Comparison of ENCODE assay signal across 8 cellular contexts in the genomic region with DNA sequence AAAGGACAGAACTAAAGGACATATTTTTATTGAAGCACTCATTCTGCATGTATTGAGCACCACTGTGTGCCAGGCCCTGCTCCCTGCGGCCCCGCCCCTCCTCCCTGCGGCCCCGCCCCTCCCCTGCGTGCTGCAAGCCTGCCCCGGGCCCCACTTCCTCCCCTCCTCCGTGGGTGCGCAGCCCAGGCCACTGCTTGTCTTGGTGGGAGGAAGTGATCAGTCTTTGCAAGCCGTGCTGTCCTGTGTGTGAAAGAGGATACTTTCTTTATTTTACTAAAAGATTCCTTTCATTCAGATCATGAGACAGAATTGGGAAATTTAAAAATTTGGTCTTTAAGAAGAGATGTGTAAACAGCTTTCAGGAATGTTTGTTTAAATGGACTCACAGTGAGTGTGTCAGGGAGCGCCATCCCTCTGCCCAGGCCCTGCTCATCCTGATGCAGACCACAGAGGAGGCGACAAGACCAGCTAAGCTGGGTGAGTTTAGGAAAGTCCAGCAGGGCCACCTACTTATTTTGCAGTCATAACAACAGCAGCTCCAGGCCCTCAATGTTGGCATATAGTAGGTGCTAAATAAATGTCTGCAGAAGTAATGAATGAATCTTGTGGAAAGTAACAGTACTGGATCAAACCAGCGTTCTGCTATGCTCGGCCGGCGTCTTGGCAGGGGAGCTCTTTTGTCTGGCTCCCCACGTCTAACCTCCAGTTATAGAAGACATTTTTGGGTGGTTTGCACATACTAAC.
DNase-seq lines count a peak whose midpoint lies in the region; ATAC-seq and TF ChIP-seq lines count a peak whose summit lies in the region.

No MANE protein-coding gene starts in this region.

- no peak for ATAC-seq in omental fat pad (ENCODE audit: low FRiP score)
- no peak for ATAC-seq in HG03097 (IDR thresholded peaks at IDR 0.05; ENCODE audit: low FRiP score, unreplicated experiment)

- no peak for TF ChIP-seq CTCF in omental fat pad (IDR thresholded peaks at IDR 0.05)

- DNase-seq in ELR (ENCODE audit: low read depth) (peak; percentile 28), ecto neural progenitor cell (ENCODE audit: low spot score) (peak; percentile 34), omental fat pad (ENCODE audit: low spot score) (no peak), NCI-H345 (lab: John Stamatoyannopoulos, UW) (no peak), cerebellar cortex (ENCODE audit: low spot score) (no peak)
- peak; percentile 34 for DNase-seq in activated CD4-positive, alpha-beta T cell treated with anti-CD3 and anti-CD28 coated beads for 1 hour
- DNase-seq in stimulated activated CD4-positive, alpha-beta T cell treated with anti-CD3 and anti-CD28 coated beads, Interleukin-1b, Interleukin-23, amount 100 ng/mL, for 4 hours (ENCODE audit: low read depth in 2 of 2) = peak; percentile 31 to 47

Comparison
In these comparisons a context has a peak if more than half of its experiments do, and no peak if none do; other contexts are left out.
1. DNase-seq: peak in ELR (single experiment), activated CD4-positive, alpha-beta T cell treated with anti-CD3 and anti-CD28 coated beads for 1 hour (single experiment), ecto neural progenitor cell (single experiment) and stimulated activated CD4-positive, alpha-beta T cell treated with anti-CD3 and anti-CD28 coated beads, Interleukin-1b, Interleukin-23, amount 100 ng/mL, for 4 hours (2 of 2); none in omental fat pad (single experiment), NCI-H345 (single experiment) and cerebellar cortex (single experiment).